Comparison of ENCODE assay signal across 24 cellular contexts in genomic region chr5:128101676-128102075, GRCh38. TPM values are rescaled to one million over a fixed set of nuclear protein-coding genes. Genes with fewer than 3 reads are reported as not detected.
DNase-seq lines count a peak whose midpoint lies in the region; ATAC-seq, FAIRE-seq and TF ChIP-seq lines count a peak whose summit lies in the region.
"Had no signal": no experiment of that assay in that cellular context is flagged by ENCODE, and none has a peak within 500 bp of the region (broad histone marks: within the 10 kb centered on the region; RNA-seq: fewer than 3 reads in every experiment).

No MANE protein-coding gene starts in this region.

- peaks cover 21% of the 10 kb centered on the region for H3K9me3 Mint-ChIP-seq in WTC11

- no peak overlapping the region for H3K27ac Mint-ChIP-seq in WTC11
- H3K27ac Mint-ChIP-seq: activated B cell treated with CpG ODN at 0.5 μM for 24 hours; activated T-cell treated with anti-CD3 and anti-CD28 coated beads, Interleukin-2, amount 50 U/mL, for 72 hours; HFFc6 had no signal

- POLR2A ChIA-PET in WTC11 (lab: Charles Lee): interaction anchor here (0.6 kb wide), 1 partner anchor 212 kb away, joined by 8 read pairs; no protein-coding TSS in a partner anchor

- FAIRE-seq in D721Med (lab: Jason Lieb, UNC): peak; percentile 87

- CTCF ChIA-PET in WTC11 (lab: Charles Lee): no interaction called here

- H3K9me3 ChIP-seq in psoas muscle (peaks cover 20% of the 10 kb centered on the region), MG63 (peaks cover 22% of the 10 kb centered on the region)

- 51 to 58% (median 56%) methylated on average over 1 of the region's 1 CpG for WGBS in psoas muscle, 3 donors

- H3K27ac ChIP-seq in dorsolateral prefrontal cortex (peak overlapping the region in 56 of 59 donors; percentile 6 to 89 (median 68)), psoas muscle (peak overlapping the region; percentile 60)
- H3K27ac ChIP-seq: epithelial cell of prostate, HL-60, neutrophil had no signal

- TF ChIP-seq CTCF in D721Med (IDR thresholded peaks at IDR 0.05; ENCODE audit: insufficient read depth, missing control alignments) (no peak), dorsolateral prefrontal cortex (IDR thresholded peaks at IDR 0.05 in 54 of 56, conservative IDR thresholded peaks at IDR 0.05 in 2 of 56; ENCODE audit: low read depth in 1 of 56, partially characterized antibody in 56 of 56) (peak in 1 of 56 donors; percentile 19), psoas muscle (IDR thresholded peaks at IDR 0.05) (no peak), WTC11 (IDR thresholded peaks at IDR 0.05) (no peak)

- H3K36me3 ChIP-seq in psoas muscle (ENCODE audit: insufficient read depth in 1 of 2, low read depth in 1 of 2): no peaks in the 10 kb centered on the region
- H3K36me3 ChIP-seq in MG63: no peaks in the 10 kb centered on the region
- H3K36me3 ChIP-seq: neutrophil had no signal

- ATAC-seq in psoas muscle: peak in 1 of 4 donors; percentile 25
- ATAC-seq in WTC11: no peak
- no peak for ATAC-seq in HG03521 (IDR thresholded peaks at IDR 0.05; ENCODE audit: unreplicated experiment)
- ATAC-seq: activated T-cell treated with anti-CD3 and anti-CD28 coated beads, Interleukin-2, amount 50 U/mL, for 72 hours; left cardiac atrium; PC-3; stimulated activated naive CD8-positive, alpha-beta T cell treated with anti-CD3 and anti-CD28 coated beads, Interleukin-15, Interleukin-2, amounts not matched to agents 100 U/mL and 50 U/mL, for 24 hours had no signal

- H3K27me3 Mint-ChIP-seq in WTC11 (ENCODE audit: low read depth): no peaks in the 10 kb centered on the region; the same call in 1 of the 2 replicates
- H3K27me3 Mint-ChIP-seq: activated B cell treated with CpG ODN at 0.5 μM for 24 hours; CD4-positive, alpha-beta memory T cell had no signal

- H3K4me1 ChIP-seq in psoas muscle: peaks cover 18% of the 10 kb centered on the region

- no peak for DNase-seq in D721Med (ENCODE audit: insufficient read length, low spot score)
- peak; percentile 56 for DNase-seq in GM04504 (ENCODE audit: low read depth)
- no peak for DNase-seq in dorsolateral prefrontal cortex
- no peak for DNase-seq in psoas muscle
- DNase-seq in MG63: no peak
- DNase-seq in SHP77 treated with DMSO at 0.1 percent for 48 hours (lab: John Stamatoyannopoulos, UW): no peak
- no peak for DNase-seq in WTC11 (ENCODE audit: low spot score)
- DNase-seq: activated B cell treated with CpG ODN at 0.5 μM for 24 hours; activated naive CD4-positive, alpha-beta T cell treated with Interleukin-2 at 50 U/mL for 16 hours; activated T-cell treated with anti-CD3 and anti-CD28 coated beads, Interleukin-2, amount 50 U/mL, for 72 hours; AML-193; CD4-positive, alpha-beta memory T cell; DMS53; foreskin fibroblast; HFFc6; left cardiac atrium; MV-4-11; NCI-H1436 treated with DMSO at 0.1 percent for 48 hours; PC-3; stimulated activated naive CD8-positive, alpha-beta T cell treated with anti-CD3 and anti-CD28 coated beads, Interleukin-15, Interleukin-2, amounts not matched to agents 100 U/mL and 50 U/mL, for 24 hours had no signal

- peak overlapping the region in 10 of 59 donors; percentile 2 to 43 (median 13) for H3K4me3 ChIP-seq in dorsolateral prefrontal cortex
- H3K4me3 ChIP-seq in psoas muscle: no peak overlapping the region
- H3K4me3 ChIP-seq in MG63: no peak overlapping the region

- H3K27me3 ChIP-seq in dorsolateral prefrontal cortex (no peaks in the 10 kb centered on the region), psoas muscle (ENCODE audit: insufficient read depth in 3 of 3, low read length in 2 of 3) (no peaks in the 10 kb centered on the region), MG63 (no peaks in the 10 kb centered on the region)
- H3K27me3 ChIP-seq: neutrophil had no signal

- no peaks in the 10 kb centered on the region for H3K4me1 Mint-ChIP-seq in WTC11

- intact Hi-C loops in dorsolateral prefrontal cortex (cut with DNase I): no loop called here
- intact Hi-C loops in psoas muscle (cut with DNase I): no loop called here

- H3K36me3 Mint-ChIP-seq in WTC11: peaks cover 21% of the 10 kb centered on the region

- H3K4me3 Mint-ChIP-seq in WTC11: no peak overlapping the region
- H3K4me3 Mint-ChIP-seq: activated B cell treated with CpG ODN at 0.5 μM for 24 hours; activated T-cell treated with anti-CD3 and anti-CD28 coated beads, Interleukin-2, amount 50 U/mL, for 72 hours; CD4-positive, alpha-beta memory T cell; HFFc6 had no signal

TF ChIP-seq in WTC11, 78 proteins besides CTCF, POLR2A, EP300 and RAD21:
- TF ChIP-seq ZNF416 (CRISPR knock-in tag; IDR thresholded peaks at IDR 0.05) (no peak), GABPB1 (CRISPR knock-in tag; IDR thresholded peaks at IDR 0.05) (no peak), USF1 (CRISPR knock-in tag; IDR thresholded peaks at IDR 0.05) (no peak), NR1H2 (CRISPR knock-in tag; IDR thresholded peaks at IDR 0.05) (no peak), ZNF232 (CRISPR knock-in tag; IDR thresholded peaks at IDR 0.05) (no peak), NR3C1 (CRISPR knock-in tag; conservative IDR thresholded peaks at IDR 0.05; ENCODE audit: low read depth) (no peak), ZNF121 (CRISPR knock-in tag; IDR thresholded peaks at IDR 0.05) (no peak), MAX (CRISPR knock-in tag; IDR thresholded peaks at IDR 0.05) (no peak)

RNA-seq across cellular contexts. Expression of gene SLC12A2, which starts 18.1 kb away (rescaled TPM):
- 100 to 1,000 TPM in 18 of 120 experiments, 10 to 100 TPM in 102; 48.4 to 191 (median 77.9) TPM for total RNA-seq in dorsolateral prefrontal cortex
- total RNA-seq in psoas muscle: 10 to 100 TPM; 11.7 to 25.8 (median 16.3) TPM
- 1 to 10 TPM; 1.7 to 8.0 (median 3.3) TPM for polyA plus RNA-seq in psoas muscle
- total RNA-seq in MG63 (2014; rRNA removed; shearing (Covaris generic); ENCODE audit: low replicate concordance): 6.4 and 16.9 TPM in 2 replicates
- total RNA-seq in WTC11 (2021): 8.4 to 10.6 TPM (median 10.2 TPM) in 3 replicates
